ENCODE assay signal across 17 cellular contexts in the genomic region with DNA sequence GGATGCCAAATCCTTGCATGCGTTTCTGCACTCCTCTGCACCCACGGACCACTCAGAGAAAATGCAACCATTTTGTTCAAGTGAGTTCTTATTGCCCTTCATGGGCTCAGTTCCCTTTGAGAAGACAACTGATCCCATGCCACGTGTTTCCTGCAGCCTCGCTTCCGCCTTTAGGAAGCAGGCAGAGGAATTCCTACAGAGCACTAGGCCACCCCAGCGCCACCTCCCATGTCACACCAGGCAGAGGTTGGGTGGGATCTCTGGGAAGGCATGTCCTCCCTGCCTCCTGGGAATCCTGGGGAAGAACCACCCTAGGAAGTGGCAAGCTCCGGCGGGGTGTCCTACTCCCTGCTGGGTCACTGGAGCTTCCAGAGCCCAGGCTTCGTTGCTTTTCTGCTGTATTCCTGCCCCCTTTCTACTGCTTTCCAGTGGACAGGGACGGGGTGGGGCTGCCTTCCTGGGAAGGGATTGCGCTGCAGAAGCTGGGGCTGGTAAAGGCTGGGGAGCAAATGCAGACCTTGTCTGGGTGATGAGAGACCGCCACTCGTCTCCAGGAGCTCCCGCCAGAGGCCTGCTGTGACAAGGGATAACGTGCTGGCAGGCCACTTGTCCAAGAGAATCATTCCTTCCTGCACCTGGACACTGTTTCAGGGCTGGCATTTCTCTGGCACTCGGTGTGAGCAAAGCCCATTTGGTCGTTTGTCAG.
"Had no signal": no experiment of that assay in that cellular context is flagged by ENCODE, and none has a peak within 500 bp of the region (broad histone marks: within the 10 kb centered on the region; RNA-seq: fewer than 3 reads in every experiment).

No MANE protein-coding gene starts in this region.

- H3K4me1 ChIP-seq: parathyroid adenoma had no signal

- H3K4me1 Mint-ChIP-seq: activated CD4-positive, alpha-beta T cell treated with anti-CD3 and anti-CD28 coated beads for 36 hours; memory B cell; T-cell had no signal

- ATAC-seq: activated CD4-positive, alpha-beta T cell treated with anti-CD3 and anti-CD28 coated beads for 36 hours; activated CD8-positive, alpha-beta T cell treated with anti-CD3 and anti-CD28 coated beads, Interleukin-2, amount 10 ng/mL, durations not matched to agents 7 days and 5 days; gastrocnemius medialis; left lobe of liver; T-cell had no signal

- H3K27ac Mint-ChIP-seq: activated CD4-positive, alpha-beta T cell treated with anti-CD3 and anti-CD28 coated beads for 36 hours; activated CD8-positive, alpha-beta T cell treated with anti-CD3 and anti-CD28 coated beads, Interleukin-2, amount 10 ng/mL, durations not matched to agents 7 days and 5 days; activated naive CD4-positive, alpha-beta T cell treated with anti-CD3 and anti-CD28 coated beads for 36 hours; memory B cell; T-cell had no signal

- H3K27me3 ChIP-seq: cardiac muscle cell, gastrocnemius medialis, heart right ventricle, tibial nerve had no signal

- H3K27ac ChIP-seq: cardiac muscle cell, coronary artery, gastrocnemius medialis, parathyroid adenoma, tibial nerve, WERI-Rb-1 had no signal

- H3K9me3 ChIP-seq: gastrocnemius medialis had no signal

- H3K4me3 ChIP-seq: cardiac muscle cell, coronary artery, gastrocnemius medialis, heart right ventricle, smooth muscle cell, tibial nerve had no signal

- H3K36me3 Mint-ChIP-seq: memory B cell, T-cell had no signal

- H3K36me3 ChIP-seq: cardiac muscle cell, gastrocnemius medialis, heart right ventricle, tibial nerve, WERI-Rb-1 had no signal

- DNase-seq: activated CD4-positive, alpha-beta T cell treated with anti-CD3 and anti-CD28 coated beads for 36 hours; activated CD8-positive, alpha-beta memory T cell treated with anti-CD3 and anti-CD28 coated beads, Interleukin-2, amount 50 U/mL, for 48 hours; activated naive CD4-positive, alpha-beta T cell treated with anti-CD3 and anti-CD28 coated beads for 36 hours; effector CD8-positive, alpha-beta T cell; gastrocnemius medialis; retina; T-cell had no signal

- H3K4me3 Mint-ChIP-seq: activated CD4-positive, alpha-beta T cell treated with anti-CD3 and anti-CD28 coated beads for 36 hours; activated CD8-positive, alpha-beta T cell treated with anti-CD3 and anti-CD28 coated beads, Interleukin-2, amount 10 ng/mL, durations not matched to agents 7 days and 5 days; activated naive CD4-positive, alpha-beta T cell treated with anti-CD3 and anti-CD28 coated beads for 36 hours; memory B cell; T-cell had no signal
